16 cellular contexts compared by ENCODE assay signal in the genomic region with DNA sequence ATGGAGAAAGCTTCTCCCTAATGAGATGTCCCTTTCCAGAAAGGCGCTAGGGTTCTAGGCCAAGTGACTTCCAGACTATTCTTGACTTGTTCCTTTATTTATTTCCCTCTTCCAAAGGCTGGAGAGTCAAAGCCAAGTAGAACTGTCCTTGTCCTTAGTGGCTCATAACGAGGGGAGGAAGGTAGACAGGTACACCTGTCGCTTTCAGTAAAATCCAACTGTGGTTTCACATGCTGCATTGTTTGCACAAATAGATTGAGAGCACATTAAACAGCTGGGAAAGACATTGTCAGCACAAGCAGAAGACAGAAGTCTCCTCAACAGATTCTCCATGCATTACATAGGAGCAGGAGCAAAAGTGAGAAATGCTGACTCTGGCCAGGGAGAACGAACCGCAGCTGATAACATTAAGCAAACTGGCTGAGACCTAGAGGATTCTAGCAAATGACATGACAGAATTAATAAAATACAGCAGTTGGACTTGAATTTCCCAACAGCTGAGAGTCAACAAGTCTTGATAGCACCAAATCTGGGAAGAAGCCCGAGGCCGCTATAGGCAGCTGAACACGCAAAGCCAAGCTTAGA.
"Had no signal": no experiment of that assay in that cellular context is flagged by ENCODE, and none has a peak within 500 bp of the region (broad histone marks: within the 10 kb centered on the region; RNA-seq: fewer than 3 reads in every experiment).

No MANE protein-coding gene starts in this region.

- H3K27ac Mint-ChIP-seq: activated CD4-positive, alpha-beta T cell treated with anti-CD3 and anti-CD28 coated beads for 36 hours; activated naive CD4-positive, alpha-beta T cell treated with anti-CD3 and anti-CD28 coated beads for 36 hours had no signal

- H3K4me3 Mint-ChIP-seq: activated CD4-positive, alpha-beta T cell treated with anti-CD3 and anti-CD28 coated beads for 36 hours; activated naive CD4-positive, alpha-beta T cell treated with anti-CD3 and anti-CD28 coated beads for 36 hours had no signal

- DNase-seq: activated CD4-positive, alpha-beta T cell treated with anti-CD3 and anti-CD28 coated beads for 36 hours; activated CD8-positive, alpha-beta memory T cell treated with anti-CD3 and anti-CD28 coated beads for 24 hours; activated naive CD4-positive, alpha-beta T cell treated with anti-CD3 and anti-CD28 coated beads for 36 hours; caudate nucleus; effector CD4-positive, alpha-beta T cell; kidney; left ventricle myocardium superior; mesenchymal stem cell; stimulated activated CD4-positive, alpha-beta T cell treated with anti-CD3 and anti-CD28 coated beads, Interleukin-12 subunit alpha, Interleukin-12 subunit beta, amount 100 ng/mL, for 4 hours; stimulated activated naive CD4-positive, alpha-beta T cell; substantia nigra; transverse colon; WERI-Rb-1 had no signal

- H3K27ac ChIP-seq: coronary artery, hepatocyte, transverse colon, WERI-Rb-1 had no signal

- ATAC-seq: activated CD4-positive, alpha-beta T cell treated with anti-CD3 and anti-CD28 coated beads for 36 hours; left ventricle myocardium superior; sciatic nerve had no signal
